ENCODE assay signal across 12 cellular contexts in genomic region chr5:67267522-67268232, GRCh38.
A peak's percentile ranks its signal among the peaks of the same experiment; 100 is the strongest.
DNase-seq lines count a peak whose midpoint lies in the region; ATAC-seq, FAIRE-seq and TF ChIP-seq lines count a peak whose summit lies in the region.
"Had no signal": no experiment of that assay in that cellular context is flagged by ENCODE, and none has a peak within 500 bp of the region (broad histone marks: within the 10 kb centered on the region; RNA-seq: fewer than 3 reads in every experiment).

No MANE protein-coding gene starts in this region.

- peak overlapping the region; percentile 73 for H3K4me2 ChIP-seq in keratinocyte (ENCODE audit: control insufficient read depth, extremely low read depth, insufficient read depth, low read depth, low read length)
- no peak overlapping the region for H3K4me2 ChIP-seq in PC-9
- H3K4me2 ChIP-seq: BLaER1 had no signal

- POLR2A ChIA-PET in PC-9 (lab: Charles Lee; ENCODE audit: unreplicated experiment) = no interaction called here

- H3K27ac ChIP-seq in breast epithelium (peak overlapping the region; percentile 92 to 96), keratinocyte (ENCODE audit: control insufficient read depth, insufficient read depth, low read length) (peak overlapping the region; percentile 74), gastrocnemius medialis (peak overlapping the region; percentile 75 to 88 (median 84)), PC-9 (no peak overlapping the region)
- H3K27ac ChIP-seq: BLaER1 had no signal

- H3K27me3 ChIP-seq in breast epithelium (no peaks in the 10 kb centered on the region), keratinocyte (ENCODE audit: control insufficient read depth, extremely low read depth, insufficient read depth, low read length) (no peaks in the 10 kb centered on the region), gastrocnemius medialis (no peaks in the 10 kb centered on the region), PC-9 (ENCODE audit: insufficient read depth, low read depth) (no peaks in the 10 kb centered on the region)
- H3K27me3 ChIP-seq: BLaER1 had no signal

- H3K9ac ChIP-seq in keratinocyte (ENCODE audit: control insufficient read depth, extremely low read depth, insufficient read depth, low read length) = peak overlapping the region; percentile 58
- H3K9ac ChIP-seq: BLaER1 had no signal

- H3K79me2 ChIP-seq in keratinocyte (ENCODE audit: control insufficient read depth, insufficient read depth, low read length) (no peaks in the 10 kb centered on the region), PC-9 (ENCODE audit: low read depth) (no peaks in the 10 kb centered on the region)

- H4K20me1 ChIP-seq in keratinocyte (ENCODE audit: control insufficient read depth, extremely low read depth, insufficient read depth, low read length) (no peaks in the 10 kb centered on the region), PC-9 (ENCODE audit: insufficient read depth) (no peaks in the 10 kb centered on the region)
- H4K20me1 ChIP-seq: BLaER1 had no signal

- dilution Hi-C loops in keratinocyte (cut with MboI; ENCODE audit: extremely low pct_ligation_motif_present, low sequenced_read_pairs) = no loop called here

- ATAC-seq in gastrocnemius medialis (peak; percentile 11 to 35), GM18498 (IDR thresholded peaks at IDR 0.05; ENCODE audit: unreplicated experiment) (no peak)

- TF ChIP-seq POLR2A in breast epithelium (IDR thresholded peaks at IDR 0.05) = no peak
- TF ChIP-seq POLR2A in gastrocnemius medialis (IDR thresholded peaks at IDR 0.05) = no peak

- BruUV-seq in PC-9 (replicated peaks; lab: Mats Ljungman, UMichigan) = no TSS peak

- in situ Hi-C loops in gastrocnemius medialis (cut with MboI; ENCODE audit: low sequenced_read_pairs in 4 of 4) = loop anchor here in 1 of 4 donors (25.0 kb wide), 1 partner anchor 545 kb away; no protein-coding TSS in a partner anchor

- H3K36me3 ChIP-seq in breast epithelium (no peaks in the 10 kb centered on the region), keratinocyte (ENCODE audit: control insufficient read depth in 2 of 2, extremely low read depth in 1 of 2, insufficient read depth in 2 of 2, low read length in 2 of 2) (no peaks in the 10 kb centered on the region), gastrocnemius medialis (no peaks in the 10 kb centered on the region), PC-9 (ENCODE audit: low read depth) (no peaks in the 10 kb centered on the region)
- H3K36me3 ChIP-seq: BLaER1 had no signal

- peaks cover 11 to 33% of the 10 kb centered on the region in 2 donors for H3K4me1 ChIP-seq in breast epithelium
- H3K4me1 ChIP-seq in keratinocyte (ENCODE audit: control insufficient read depth, extremely low read depth, insufficient read depth, low read length) = peaks cover 40% of the 10 kb centered on the region
- H3K4me1 ChIP-seq in gastrocnemius medialis = peaks cover 27 to 30% of the 10 kb centered on the region in 2 donors
- H3K4me1 ChIP-seq in PC-9 (replicated peaks; ENCODE audit: insufficient read depth) = no peaks in the 10 kb centered on the region
- H3K4me1 ChIP-seq: BLaER1 had no signal

- no peaks in the 10 kb centered on the region for H3F3A ChIP-seq in PC-9 (ENCODE audit: insufficient read depth, low read depth)

- CTCF ChIA-PET in PC-9 (lab: Charles Lee) = no interaction called here

- no peak for FAIRE-seq in keratinocyte (lab: Jason Lieb, UNC)
- FAIRE-seq: colon had no signal

- intact Hi-C loops in breast epithelium (cut with DNase I; ENCODE audit: low total_unique reads) = no loop called here
- intact Hi-C loops in gastrocnemius medialis (cut with DNase I; ENCODE audit: low total_unique reads) = loop anchor here (5.0 kb wide), 1 partner anchor 35 kb away; no protein-coding TSS in a partner anchor
- intact Hi-C loops in PC-9 (cut with micrococcal nuclease; ENCODE audit: unreplicated experiment) = no loop called here

- TF ChIP-seq CTCF in breast epithelium (IDR thresholded peaks at IDR 0.05) (peak in 1 of 3 donors; percentile 3), keratinocyte (optimal IDR thresholded peaks at IDR 0.05 in 1 of 3, IDR thresholded peaks at IDR 0.05 in 1 of 3, conservative IDR thresholded peaks at IDR 0.05 in 1 of 3; ENCODE audit: extremely low read depth in 1 of 3, insufficient read depth in 2 of 3, low read length in 3 of 3) (no peak), gastrocnemius medialis (IDR thresholded peaks at IDR 0.05 in 4 of 5, conservative IDR thresholded peaks at IDR 0.05 in 1 of 5) (no peak), PC-9 (conservative IDR thresholded peaks at IDR 0.05) (no peak)

- peak overlapping the region; percentile 10 for H2AFZ ChIP-seq in keratinocyte (ENCODE audit: control insufficient read depth, low read length)
- no peak overlapping the region for H2AFZ ChIP-seq in PC-9

- H3K4me3 ChIP-seq in breast epithelium = no peak overlapping the region
- peak overlapping the region in 1 of 3 experiments; percentile 7 for H3K4me3 ChIP-seq in keratinocyte (ENCODE audit: control insufficient read depth in 2 of 3, extremely low read depth in 1 of 3, insufficient read depth in 2 of 3, low read depth in 1 of 3, low read length in 3 of 3)
- H3K4me3 ChIP-seq in gastrocnemius medialis = no peak overlapping the region
- H3K4me3 ChIP-seq in PC-9 = no peak overlapping the region
- H3K4me3 ChIP-seq: BLaER1 had no signal

- no peaks in the 10 kb centered on the region for H3K9me1 ChIP-seq in keratinocyte (ENCODE audit: control insufficient read depth, extremely low read depth, insufficient read depth, low read length)

- DNase-seq in ELF-1 (ENCODE audit: low read depth, low spot score) = peak; percentile 51
- no peak for DNase-seq in breast epithelium (ENCODE audit: low spot score in 2 of 2)
- no peak for DNase-seq in keratinocyte (ENCODE audit: low read depth, low spot score)
- peak in 1 of 2 donors; percentile 28 for DNase-seq in gastrocnemius medialis
- no peak for DNase-seq in PC-9
- no peak for DNase-seq in AML-193 (lab: John Stamatoyannopoulos, UW)
- DNase-seq in ureter (ENCODE audit: low spot score) = no peak
- DNase-seq: KBM-7, T-helper 1 cell had no signal

- no peaks in the 10 kb centered on the region for H3K9me3 ChIP-seq in breast epithelium
- no peaks in the 10 kb centered on the region for H3K9me3 ChIP-seq in keratinocyte (ENCODE audit: control insufficient read depth, low read depth, low read length)
- H3K9me3 ChIP-seq in gastrocnemius medialis = no peaks in the 10 kb centered on the region
- H3K9me3 ChIP-seq in PC-9 (ENCODE audit: insufficient read depth, low read depth) = no peaks in the 10 kb centered on the region
- H3K9me3 ChIP-seq: BLaER1 had no signal

- H3K9me2 ChIP-seq in PC-9 (ENCODE audit: insufficient read depth) = no peaks in the 10 kb centered on the region
